ENCODE assay signal across 1 cellular context in the genomic region with DNA sequence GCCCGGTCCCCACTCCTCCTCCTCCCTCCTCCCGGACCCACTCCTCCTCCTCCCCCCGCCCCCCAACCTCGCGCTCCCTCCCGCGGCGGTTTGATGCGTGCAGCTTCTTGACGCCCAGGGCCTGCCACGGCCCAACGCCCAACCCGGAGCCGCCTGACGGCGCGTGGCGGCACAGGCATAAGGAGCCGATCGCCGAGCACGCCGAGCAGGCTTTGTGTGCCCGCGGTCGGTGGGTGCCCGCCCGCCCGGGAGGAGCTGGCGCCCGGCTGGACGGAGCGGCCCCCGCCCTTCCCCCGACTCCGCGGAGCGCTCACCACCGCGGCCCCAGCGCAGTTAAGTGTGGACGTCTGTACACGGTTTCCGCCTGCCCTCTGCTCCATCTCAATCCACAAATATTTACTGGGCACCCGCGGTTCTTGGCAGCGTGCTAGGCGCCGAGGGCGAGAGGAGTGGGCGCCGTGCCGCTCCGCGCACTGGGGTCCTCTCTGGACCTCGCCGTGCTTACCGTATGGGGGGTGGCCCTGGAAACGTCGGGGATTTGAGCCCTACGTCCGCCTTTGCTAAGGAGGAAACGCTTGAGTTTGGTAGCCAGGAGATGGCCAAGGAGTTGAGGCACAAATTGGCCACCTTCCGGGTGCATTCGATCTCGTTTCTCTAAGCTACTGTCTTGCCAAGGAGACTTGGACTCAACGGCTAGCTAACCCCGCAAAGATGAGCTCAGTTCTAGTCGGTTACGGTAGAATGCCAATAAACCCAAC.
TF ChIP-seq lines count a peak whose summit lies in the region.

No MANE protein-coding gene starts in this region.

TF ChIP-seq in A549, 52 proteins besides CTCF, POLR2A, EP300 and RAD21 (continued from another document):
- TF ChIP-seq GATA3 (IDR thresholded peaks at IDR 0.05; ENCODE audit: borderline replicate concordance) (peak; percentile 44; the same call in 1 of the 2 replicates), SREBF2 (IDR thresholded peaks at IDR 0.05) (no peak), HOXB13 (CRISPR knock-in tag; IDR thresholded peaks at IDR 0.05; ENCODE audit: low read depth) (no peak), HEYL (CRISPR knock-in tag; IDR thresholded peaks at IDR 0.05) (no peak), MAZ (IDR thresholded peaks at IDR 0.05; ENCODE audit: borderline replicate concordance, low read depth, low read length) (peak; percentile 96)
- TF ChIP-seq, protein P1, sequence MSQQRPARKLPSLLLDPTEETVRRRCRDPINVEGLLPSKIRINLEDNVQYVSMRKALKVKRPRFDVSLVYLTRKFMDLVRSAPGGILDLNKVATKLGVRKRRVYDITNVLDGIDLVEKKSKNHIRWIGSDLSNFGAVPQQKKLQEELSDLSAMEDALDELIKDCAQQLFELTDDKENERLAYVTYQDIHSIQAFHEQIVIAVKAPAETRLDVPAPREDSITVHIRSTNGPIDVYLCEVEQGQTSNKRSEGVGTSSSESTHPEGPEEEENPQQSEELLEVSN (IDR thresholded peaks at IDR 0.05; ENCODE audit: borderline replicate concordance, low read depth) = peak; percentile 94
- TF ChIP-seq, protein P2, sequence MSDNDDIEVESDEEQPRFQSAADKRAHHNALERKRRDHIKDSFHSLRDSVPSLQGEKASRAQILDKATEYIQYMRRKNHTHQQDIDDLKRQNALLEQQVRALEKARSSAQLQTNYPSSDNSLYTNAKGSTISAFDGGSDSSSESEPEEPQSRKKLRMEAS (IDR thresholded peaks at IDR 0.05) = peak; percentile 98
- TF ChIP-seq, protein P3, sequence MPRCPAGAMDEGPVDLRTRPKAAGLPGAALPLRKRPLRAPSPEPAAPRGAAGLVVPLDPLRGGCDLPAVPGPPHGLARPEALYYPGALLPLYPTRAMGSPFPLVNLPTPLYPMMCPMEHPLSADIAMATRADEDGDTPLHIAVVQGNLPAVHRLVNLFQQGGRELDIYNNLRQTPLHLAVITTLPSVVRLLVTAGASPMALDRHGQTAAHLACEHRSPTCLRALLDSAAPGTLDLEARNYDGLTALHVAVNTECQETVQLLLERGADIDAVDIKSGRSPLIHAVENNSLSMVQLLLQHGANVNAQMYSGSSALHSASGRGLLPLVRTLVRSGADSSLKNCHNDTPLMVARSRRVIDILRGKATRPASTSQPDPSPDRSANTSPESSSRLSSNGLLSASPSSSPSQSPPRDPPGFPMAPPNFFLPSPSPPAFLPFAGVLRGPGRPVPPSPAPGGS (IDR thresholded peaks at IDR 0.05) = 0 out of 3 replicates have a peak, but pooled peaks have one; percentile 64
- TF ChIP-seq, protein P4, sequence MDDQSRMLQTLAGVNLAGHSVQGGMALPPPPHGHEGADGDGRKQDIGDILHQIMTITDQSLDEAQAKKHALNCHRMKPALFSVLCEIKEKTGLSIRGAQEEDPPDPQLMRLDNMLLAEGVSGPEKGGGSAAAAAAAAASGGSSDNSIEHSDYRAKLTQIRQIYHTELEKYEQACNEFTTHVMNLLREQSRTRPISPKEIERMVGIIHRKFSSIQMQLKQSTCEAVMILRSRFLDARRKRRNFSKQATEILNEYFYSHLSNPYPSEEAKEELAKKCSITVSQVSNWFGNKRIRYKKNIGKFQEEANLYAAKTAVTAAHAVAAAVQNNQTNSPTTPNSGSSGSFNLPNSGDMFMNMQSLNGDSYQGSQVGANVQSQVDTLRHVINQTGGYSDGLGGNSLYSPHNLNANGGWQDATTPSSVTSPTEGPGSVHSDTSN (IDR thresholded peaks at IDR 0.05) = peak; percentile 66; the same call in 1 of the 2 replicates
